In genomic region chr6:138500867-138501446, GRCh38 we compare ENCODE assay signal across 25 cellular contexts. TPM values are rescaled to one million over a fixed set of nuclear protein-coding genes. Genes with fewer than 3 reads are reported as not detected.
A peak's percentile ranks its signal among the peaks of the same experiment; 100 is the strongest.
DNase-seq lines count a peak whose midpoint lies in the region; ATAC-seq, FAIRE-seq and TF ChIP-seq lines count a peak whose summit lies in the region.
"Had no signal": no experiment of that assay in that cellular context is flagged by ENCODE, and none has a peak within 500 bp of the region (broad histone marks: within the 10 kb centered on the region; RNA-seq: fewer than 3 reads in every experiment).

No MANE protein-coding gene starts in this region.

- no peak overlapping the region for H2BK120ac ChIP-seq in mesenchymal stem cell (ENCODE audit: low read depth, low read length)

- H3K18ac ChIP-seq in mesenchymal stem cell (ENCODE audit: low read depth in 1 of 2, low read length in 2 of 2): no peak overlapping the region

- no peaks in the 10 kb centered on the region for H3K36me3 Mint-ChIP-seq in MCF 10A (ENCODE audit: insufficient read depth, unreplicated experiment)

- no peak for TF ChIP-seq RAD21 in A549 (conservative IDR thresholded peaks at IDR 0.05 in 1 of 2, IDR thresholded peaks at IDR 0.05 in 1 of 2)

- no peak overlapping the region for H3K4me3 Mint-ChIP-seq in MCF 10A (ENCODE audit: unreplicated experiment)
- H3K4me3 Mint-ChIP-seq: activated CD4-positive, alpha-beta T cell treated with anti-CD3 and anti-CD28 coated beads, Interleukin-2, amount 10 ng/mL, durations not matched to agents 24 days and 14 days; dendritic cell treated with granulocyte-macrophage colony-stimulating factor and Interleukin-4, amounts not matched to agents 40 ng/mL and 50 ng/mL, for 4 days had no signal

- peaks cover 0 to 4% of the 10 kb centered on the region in 2 experiments for H3K36me3 ChIP-seq in mesenchymal stem cell (ENCODE audit: control insufficient read depth in 1 of 2, insufficient read depth in 2 of 2, low read depth in 1 of 2, low read length in 2 of 2)
- H3K36me3 ChIP-seq: gastroesophageal sphincter, suprapubic skin had no signal

- no peaks in the 10 kb centered on the region for H3K27me3 ChIP-seq in mesenchymal stem cell (ENCODE audit: control insufficient read depth in 1 of 2, insufficient read depth in 1 of 2, low read length in 2 of 2)
- H3K27me3 ChIP-seq: BLaER1, gastroesophageal sphincter, suprapubic skin had no signal

- H3K4me1 ChIP-seq in A549: peaks cover 53% of the 10 kb centered on the region
- peaks cover 6% of the 10 kb centered on the region for H3K4me1 ChIP-seq in mesenchymal stem cell (ENCODE audit: control insufficient read depth, insufficient read depth, low read depth, low read length)

- H2BK5ac ChIP-seq in mesenchymal stem cell (ENCODE audit: low read depth, low read length, poor library complexity, severe bottlenecking): no peak overlapping the region

- H2BK12ac ChIP-seq in mesenchymal stem cell (ENCODE audit: low read length in 2 of 2): no peak overlapping the region

- FAIRE-seq in A549 (lab: Jason Lieb, UNC): no peak
- FAIRE-seq: GM12891, RCC 7860 had no signal

- H3K4me1 Mint-ChIP-seq in MCF 10A (ENCODE audit: insufficient read depth, unreplicated experiment): peaks cover 8% of the 10 kb centered on the region
- H3K4me1 Mint-ChIP-seq: activated CD4-positive, alpha-beta T cell treated with anti-CD3 and anti-CD28 coated beads, Interleukin-2, amount 10 ng/mL, durations not matched to agents 24 days and 14 days had no signal

- CTCF ChIA-PET in A549 (lab: Yijun Ruan, JAX): interaction anchor here (1.1 to 1.6 kb wide), 3 partner anchors 8 to 72 kb away, joined by 3 to 7 read pairs (median 3); no protein-coding TSS in a partner anchor
- CTCF ChIA-PET in MCF 10A (lab: Yijun Ruan, JAX): interaction anchor here (1.1 to 3.1 kb wide), 4 partner anchors 8 to 498 kb away, joined by 4 to 15 read pairs (median 6); no protein-coding TSS in a partner anchor

- H2BK15ac ChIP-seq in mesenchymal stem cell (ENCODE audit: low read depth, poor library complexity, severe bottlenecking): no peak overlapping the region

- H3K27ac Mint-ChIP-seq in MCF 10A (ENCODE audit: low read depth, unreplicated experiment): no peak overlapping the region
- H3K27ac Mint-ChIP-seq: activated CD4-positive, alpha-beta T cell treated with anti-CD3 and anti-CD28 coated beads, Interleukin-2, amount 10 ng/mL, durations not matched to agents 24 days and 14 days; dendritic cell treated with granulocyte-macrophage colony-stimulating factor and Interleukin-4, amounts not matched to agents 40 ng/mL and 50 ng/mL, for 4 days had no signal

- no peak overlapping the region for H3K4ac ChIP-seq in mesenchymal stem cell (ENCODE audit: low read depth in 1 of 2, low read length in 2 of 2)

- H3K23ac ChIP-seq in mesenchymal stem cell (ENCODE audit: low read length in 2 of 2): no peak overlapping the region

- H3K9me3 Mint-ChIP-seq in MCF 10A (ENCODE audit: unreplicated experiment): no peaks in the 10 kb centered on the region
- H3K9me3 Mint-ChIP-seq: activated CD4-positive, alpha-beta T cell treated with anti-CD3 and anti-CD28 coated beads, Interleukin-2, amount 10 ng/mL, durations not matched to agents 24 days and 14 days had no signal

- H2AK5ac ChIP-seq in mesenchymal stem cell (ENCODE audit: low read length, severe bottlenecking): no peak overlapping the region

- H3K27ac ChIP-seq in A549: no peak overlapping the region
- H3K27ac ChIP-seq in mesenchymal stem cell (ENCODE audit: low read length, poor library complexity, severe bottlenecking): no peak overlapping the region
- H3K27ac ChIP-seq: gastroesophageal sphincter, suprapubic skin had no signal

- POLR2A ChIA-PET in A549 (lab: Yijun Ruan, JAX): no interaction called here
- POLR2A ChIA-PET in MCF 10A (lab: Yijun Ruan, JAX): interaction anchor here (0.6 to 0.8 kb wide), 3 partner anchors 13 to 468 kb away, joined by 3 to 6 read pairs (median 4); no protein-coding TSS in a partner anchor

- H3K9me3 ChIP-seq in A549 (no peaks in the 10 kb centered on the region), mesenchymal stem cell (ENCODE audit: control insufficient read depth, low read length) (no peaks in the 10 kb centered on the region)
- H3K9me3 ChIP-seq: gastroesophageal sphincter, suprapubic skin had no signal

- 84% methylated on average over 5 of the region's 5 CpGs for WGBS in A549 (ENCODE audit: missing lambda C conversion rate)
- WGBS in mesenchymal stem cell: 90% methylated on average over 5 of the region's 5 CpGs

- H3K14ac ChIP-seq in mesenchymal stem cell (ENCODE audit: low read length in 2 of 2): no peak overlapping the region

- no peak overlapping the region for H4K8ac ChIP-seq in mesenchymal stem cell (ENCODE audit: low read length)

- no peak for TF ChIP-seq POLR2A in A549 (IDR thresholded peaks at IDR 0.05; ENCODE audit: low read length)

- DNase-seq in A549 (ENCODE audit: low read depth in 1 of 2, low spot score in 1 of 2): no peak
- DNase-seq in NCI-H69 (lab: John Stamatoyannopoulos, UW): peak; percentile 41
- peak; percentile 24 for DNase-seq in choroid plexus epithelial cell (ENCODE audit: low read depth)
- DNase-seq in mesenchymal stem cell: peak; percentile 11
- no peak for DNase-seq in NCI-H2196 treated with DMSO at 0.1 percent for 48 hours (lab: John Stamatoyannopoulos, UW; ENCODE audit: unreplicated experiment)
- no peak for DNase-seq in NAMALWA (ENCODE audit: low spot score)
- DNase-seq in MCF 10A (ENCODE audit: unreplicated experiment): no peak
- DNase-seq: activated CD4-positive, alpha-beta T cell treated with anti-CD3 and anti-CD28 coated beads, Interleukin-2, amount 10 ng/mL, durations not matched to agents 24 days and 14 days; activated naive CD4-positive, alpha-beta T cell; activated T-cell treated with anti-CD3 and anti-CD28 coated beads, Interleukin-2, amount 50 U/mL, for 48 hours; HCEC 1CT; NCI-H1092 treated with DMSO at 0.1 percent for 48 hours; NCI-H2081 treated with DMSO at 0.1 percent for 48 hours; NCI-H510A; stimulated activated CD4-positive, alpha-beta T cell treated with anti-CD3 and anti-CD28 coated beads, Interleukin-2, amount 100 ng/mL, for 24 hours; T-helper 1 cell had no signal

- intact Hi-C loops in MCF 10A (cut with micrococcal nuclease): no loop called here

- peaks cover 21% of the 10 kb centered on the region for H3K79me1 ChIP-seq in mesenchymal stem cell (replicated peaks; ENCODE audit: low read length, poor library complexity, severe bottlenecking)

- no peaks in the 10 kb centered on the region for H3K27me3 Mint-ChIP-seq in MCF 10A (ENCODE audit: insufficient read depth, unreplicated experiment)
- H3K27me3 Mint-ChIP-seq: dendritic cell treated with granulocyte-macrophage colony-stimulating factor and Interleukin-4, amounts not matched to agents 40 ng/mL and 50 ng/mL, for 4 days had no signal

- H3K4me3 ChIP-seq in A549: no peak overlapping the region
- no peak overlapping the region for H3K4me3 ChIP-seq in choroid plexus epithelial cell (ENCODE audit: low read depth, low read length)
- no peak overlapping the region for H3K4me3 ChIP-seq in mesenchymal stem cell (ENCODE audit: insufficient read depth in 1 of 2, low read depth in 1 of 2, low read length in 2 of 2)
- H3K4me3 ChIP-seq: BLaER1, gastroesophageal sphincter, lung, skin epidermis, suprapubic skin had no signal

- no peak overlapping the region for H2AFZ ChIP-seq in mesenchymal stem cell (ENCODE audit: low read depth, low read length)

- no peak overlapping the region for H3K9ac ChIP-seq in mesenchymal stem cell (ENCODE audit: low read length)
- H3K9ac ChIP-seq: BLaER1 had no signal

- peak overlapping the region; percentile 70 for H3K4me2 ChIP-seq in A549
- H3K4me2 ChIP-seq in mesenchymal stem cell (ENCODE audit: low read length, poor library complexity, severe bottlenecking): no peak overlapping the region

- no TSS peak for BruUV-seq in MCF 10A (replicated peaks; lab: Mats Ljungman, UMichigan)

- TF ChIP-seq CTCF in A549 (IDR thresholded peaks at IDR 0.05) (no peak), choroid plexus epithelial cell (conservative IDR thresholded peaks at IDR 0.05; ENCODE audit: low read depth, low read length) (no peak), MCF 10A (IDR thresholded peaks at IDR 0.05; ENCODE audit: unreplicated experiment) (no peak)

- TF ChIP-seq EP300 in A549 (IDR thresholded peaks at IDR 0.05): no peak

- ATAC-seq in A549: no peak
- no peak for ATAC-seq in GM21381 (IDR thresholded peaks at IDR 0.05; ENCODE audit: unreplicated experiment)
- ATAC-seq: gastroesophageal sphincter had no signal

- no peak overlapping the region for H4K91ac ChIP-seq in mesenchymal stem cell (ENCODE audit: low read length)

TF ChIP-seq in A549, 52 proteins besides CTCF, POLR2A, EP300 and RAD21 (continues in another document):
- TF ChIP-seq FOSB (CRISPR knock-in tag; IDR thresholded peaks at IDR 0.05) (no peak), PHF8 (IDR thresholded peaks at IDR 0.05; ENCODE audit: borderline replicate concordance, low read depth) (no peak), HEYL (CRISPR knock-in tag; IDR thresholded peaks at IDR 0.05) (no peak), EHMT2 (IDR thresholded peaks at IDR 0.05; ENCODE audit: low read depth) (no peak), KDM5A (IDR thresholded peaks at IDR 0.05) (no peak), MAFK (IDR thresholded peaks at IDR 0.05; ENCODE audit: partially characterized antibody) (no peak), SREBF2 (IDR thresholded peaks at IDR 0.05) (no peak), TP53 (CRISPR knock-in tag; IDR thresholded peaks at IDR 0.05) (no peak)
- TF ChIP-seq, protein P1, sequence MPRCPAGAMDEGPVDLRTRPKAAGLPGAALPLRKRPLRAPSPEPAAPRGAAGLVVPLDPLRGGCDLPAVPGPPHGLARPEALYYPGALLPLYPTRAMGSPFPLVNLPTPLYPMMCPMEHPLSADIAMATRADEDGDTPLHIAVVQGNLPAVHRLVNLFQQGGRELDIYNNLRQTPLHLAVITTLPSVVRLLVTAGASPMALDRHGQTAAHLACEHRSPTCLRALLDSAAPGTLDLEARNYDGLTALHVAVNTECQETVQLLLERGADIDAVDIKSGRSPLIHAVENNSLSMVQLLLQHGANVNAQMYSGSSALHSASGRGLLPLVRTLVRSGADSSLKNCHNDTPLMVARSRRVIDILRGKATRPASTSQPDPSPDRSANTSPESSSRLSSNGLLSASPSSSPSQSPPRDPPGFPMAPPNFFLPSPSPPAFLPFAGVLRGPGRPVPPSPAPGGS (IDR thresholded peaks at IDR 0.05): no peak
- TF ChIP-seq, protein P2, sequence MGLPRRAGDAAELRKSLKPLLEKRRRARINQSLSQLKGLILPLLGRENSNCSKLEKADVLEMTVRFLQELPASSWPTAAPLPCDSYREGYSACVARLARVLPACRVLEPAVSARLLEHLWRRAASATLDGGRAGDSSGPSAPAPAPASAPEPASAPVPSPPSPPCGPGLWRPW (IDR thresholded peaks at IDR 0.05): no peak

RNA-seq across cellular contexts. Expression of gene NHSL1, which starts 1.7 kb away (rescaled TPM):
- polyA plus RNA-seq in A549 (2011; rRNA removed): 2.6 and 2.8 TPM in 2 replicates
- 1.5 and 1.9 TPM in 2 replicates for polyA plus RNA-seq in A549 (2012; cell fraction: cytosol; rRNA removed)
- polyA plus RNA-seq in A549 (2012; cell fraction: nucleus; rRNA removed): 2.1 and 2.4 TPM in 2 replicates
- 0.99 to 1.6 TPM (median 1.1 TPM) in 3 replicates for polyA plus RNA-seq in A549 (2017; fragmentation: RNase III; extraction: RNeasy Plus Mini Kit Qiagen cat#74134 plus additional on column Dnase treatment)
- polyA minus RNA-seq in A549 (2011; rRNA and poly(A)+ RNA removed): 13.1 and 16.1 TPM in 2 replicates
- polyA plus RNA-seq in mesenchymal stem cell (2013, experiment 1 of 2): 16.1 TPM
- 16.4 TPM for polyA plus RNA-seq in mesenchymal stem cell (2013, experiment 2 of 2)
- 23.9 and 32.1 TPM in 2 replicates for total RNA-seq in MCF 10A (2022)

Comparison
In these comparisons a context has a peak if more than half of its experiments do, and no peak if none do; other contexts are left out.
1. DNase-seq: peak in NCI-H69 (single experiment), choroid plexus epithelial cell (single experiment) and mesenchymal stem cell (single experiment); none in A549 (0 of 2), NCI-H2196 treated with DMSO at 0.1 percent for 48 hours (single experiment), NAMALWA (single experiment) and MCF 10A (single experiment).